ENCODE assay signal across 13 cellular contexts in genomic region chr19:33245948-33246728, GRCh38. TPM values are rescaled to one million over a fixed set of nuclear protein-coding genes. Genes with fewer than 3 reads are reported as not detected.
DNase-seq lines count a peak whose midpoint lies in the region; ATAC-seq and TF ChIP-seq lines count a peak whose summit lies in the region.
"Had no signal": no experiment of that assay in that cellular context is flagged by ENCODE, and none has a peak within 500 bp of the region (broad histone marks: within the 10 kb centered on the region; RNA-seq: fewer than 3 reads in every experiment).

No MANE protein-coding gene starts in this region.

- H3K27me3 ChIP-seq in SU-DHL-6 (ENCODE audit: low read length) = no peaks in the 10 kb centered on the region
- H3K27me3 ChIP-seq in upper lobe of left lung = no peaks in the 10 kb centered on the region

- H3K9me3 Mint-ChIP-seq in activated naive CD4-positive, alpha-beta T cell treated with anti-CD3 and anti-CD28 coated beads for 36 hours = peaks cover 3% of the 10 kb centered on the region
- H3K9me3 Mint-ChIP-seq: activated T-helper 17 cell treated with anti-CD3 and anti-CD28 coated beads, Interleukin-2, amount 50 U/mL, for 72 hours; CD4-positive, alpha-beta T cell had no signal

- H3K4me3 ChIP-seq in SU-DHL-6 (ENCODE audit: insufficient read depth, low read length, poor library complexity, severe bottlenecking) = no peak overlapping the region
- H3K4me3 ChIP-seq in upper lobe of left lung = no peak overlapping the region
- H3K4me3 ChIP-seq: SK-N-MC had no signal

- H3K9me2 ChIP-seq in SU-DHL-6 (replicated peaks; ENCODE audit: insufficient read depth, low read length) = no peaks in the 10 kb centered on the region

- H3K27me3 Mint-ChIP-seq in activated naive CD4-positive, alpha-beta T cell treated with anti-CD3 and anti-CD28 coated beads for 36 hours (ENCODE audit: low read depth) = peaks cover 5% of the 10 kb centered on the region
- H3K27me3 Mint-ChIP-seq: activated T-helper 17 cell treated with anti-CD3 and anti-CD28 coated beads, Interleukin-2, amount 50 U/mL, for 72 hours; CD4-positive, alpha-beta T cell had no signal

- H3K36me3 ChIP-seq in SU-DHL-6 (ENCODE audit: low read length) (no peaks in the 10 kb centered on the region), upper lobe of left lung (no peaks in the 10 kb centered on the region)

- H3K4me2 ChIP-seq in SU-DHL-6 (ENCODE audit: low read depth, low read length, poor library complexity, severe bottlenecking) = no peak overlapping the region

- H3K27ac Mint-ChIP-seq in activated naive CD4-positive, alpha-beta T cell treated with anti-CD3 and anti-CD28 coated beads for 36 hours = no peak overlapping the region
- H3K27ac Mint-ChIP-seq: activated T-helper 17 cell treated with anti-CD3 and anti-CD28 coated beads, Interleukin-2, amount 50 U/mL, for 72 hours; CD4-positive, alpha-beta T cell had no signal

- intact Hi-C loops in activated naive CD4-positive, alpha-beta T cell treated with anti-CD3 and anti-CD28 coated beads for 36 hours (cut with micrococcal nuclease) = no loop called here
- intact Hi-C loops in left ventricle myocardium superior (cut with micrococcal nuclease) (no loop called here), head of caudate nucleus (cut with DNase I) (no loop called here)

- TF ChIP-seq CTCF in SU-DHL-6 (IDR thresholded peaks at IDR 0.05; ENCODE audit: insufficient read depth, low read length, poor library complexity, severe bottlenecking) = peak; percentile 31
- TF ChIP-seq CTCF in upper lobe of left lung (IDR thresholded peaks at IDR 0.05) = peak; percentile 27 to 52 (median 44)

- 0 out of 2 replicates have a peak, but pooled peaks cover 5% of the 10 kb centered on the region for H3K9me3 ChIP-seq in SU-DHL-6 (ENCODE audit: insufficient read depth, low read length)
- peaks cover 0 to 9% (median 4%) of the 10 kb centered on the region in 4 donors for H3K9me3 ChIP-seq in upper lobe of left lung

- no peaks in the 10 kb centered on the region for H3K79me2 ChIP-seq in SU-DHL-6 (ENCODE audit: insufficient read depth, low read length)

- H3K4me1 Mint-ChIP-seq in activated naive CD4-positive, alpha-beta T cell treated with anti-CD3 and anti-CD28 coated beads for 36 hours (ENCODE audit: low read depth) = no peaks in the 10 kb centered on the region
- H3K4me1 Mint-ChIP-seq: activated T-helper 17 cell treated with anti-CD3 and anti-CD28 coated beads, Interleukin-2, amount 50 U/mL, for 72 hours had no signal

- no peaks in the 10 kb centered on the region for H3K36me3 Mint-ChIP-seq in activated naive CD4-positive, alpha-beta T cell treated with anti-CD3 and anti-CD28 coated beads for 36 hours (ENCODE audit: low read depth)

- DNase-seq in activated naive CD4-positive, alpha-beta T cell treated with anti-CD3 and anti-CD28 coated beads for 36 hours = peak; percentile 26
- DNase-seq in activated naive CD4-positive, alpha-beta T cell treated with anti-CD3 and anti-CD28 coated beads, Interleukin-2, amount 50 U/mL, for 16 hours = no peak
- DNase-seq in left ventricle myocardium superior (peak; percentile 74), upper lobe of left lung (no peak), head of caudate nucleus (no peak), NCI-H748 treated with DMSO at 0.1 percent for 48 hours (lab: John Stamatoyannopoulos, UW) (no peak), mucosa of gallbladder (ENCODE audit: low spot score) (no peak)
- DNase-seq: CD4-positive, alpha-beta T cell; foreskin melanocyte had no signal

- no peak overlapping the region for H3K27ac ChIP-seq in SU-DHL-6 (ENCODE audit: low read depth, low read length)
- H3K27ac ChIP-seq in upper lobe of left lung = no peak overlapping the region
- H3K27ac ChIP-seq: SK-N-MC had no signal

- no peak overlapping the region for H3K9ac ChIP-seq in SU-DHL-6 (ENCODE audit: low read length)

- TF ChIP-seq EP300 in upper lobe of left lung (IDR thresholded peaks at IDR 0.05) = no peak

- no peaks in the 10 kb centered on the region for H4K20me1 ChIP-seq in SU-DHL-6 (ENCODE audit: low read depth, low read length)

- CTCF ChIA-PET in activated naive CD4-positive, alpha-beta T cell treated with anti-CD3 and anti-CD28 coated beads for 36 hours (lab: Charles Lee) = interaction anchor here (1.2 to 2.9 kb wide), 3 partner anchors 43 to 170 kb away, joined by 3 to 7 read pairs (median 4); no protein-coding TSS in a partner anchor

- peak; percentile 50 for ATAC-seq in left ventricle myocardium superior
- no peak for ATAC-seq in upper lobe of left lung (ENCODE audit: low FRiP score in 2 of 2)
- ATAC-seq: activated T-helper 17 cell treated with anti-CD3 and anti-CD28 coated beads, Interleukin-2, amount 50 U/mL, for 72 hours had no signal

- H2AFZ ChIP-seq in SU-DHL-6 (ENCODE audit: low read depth, low read length, severe bottlenecking) = no peak overlapping the region

- TF ChIP-seq POLR2A in upper lobe of left lung (IDR thresholded peaks at IDR 0.05) = no peak

- WGBS in upper lobe of left lung, 2 donors = 80 to 92% methylated on average over 3 to 7 of the region's 7 CpGs

- H3K4me3 Mint-ChIP-seq in activated naive CD4-positive, alpha-beta T cell treated with anti-CD3 and anti-CD28 coated beads for 36 hours = no peak overlapping the region
- H3K4me3 Mint-ChIP-seq: activated T-helper 17 cell treated with anti-CD3 and anti-CD28 coated beads, Interleukin-2, amount 50 U/mL, for 72 hours; CD4-positive, alpha-beta T cell had no signal

- H3F3A ChIP-seq in SU-DHL-6 (ENCODE audit: insufficient read depth) = no peaks in the 10 kb centered on the region

- H3K4me1 ChIP-seq in upper lobe of left lung = peaks cover 6 to 26% (median 17%) of the 10 kb centered on the region in 4 donors

RNA-seq across cellular contexts. Expression of gene SLC7A10, which starts 20.5 kb away (rescaled TPM):
- not detected for total RNA-seq in activated naive CD4-positive, alpha-beta T cell treated with anti-CD3 and anti-CD28 coated beads for 36 hours
- total RNA-seq in left ventricle myocardium superior = not detected
- 1 to 10 TPM in 1 of 6 donors, under 1 TPM in 3, not detected in 2; 0.29 to 2.1 (median 0.47) TPM for total RNA-seq in upper lobe of left lung
- total RNA-seq in mucosa of gallbladder = not detected
- total RNA-seq: activated T-helper 17 cell treated with anti-CD3 and anti-CD28 coated beads, Interleukin-2, amount 50 U/mL, for 72 hours; CD4-positive, alpha-beta T cell; renal cortical epithelial cell had no signal

RNA-seq across cellular contexts. Expression of gene LRP3, which starts 52.0 kb away (rescaled TPM):
- total RNA-seq in activated naive CD4-positive, alpha-beta T cell treated with anti-CD3 and anti-CD28 coated beads for 36 hours = under 1 TPM; 0.76 to 0.84 TPM
- total RNA-seq in left ventricle myocardium superior (19.5 TPM), upper lobe of left lung (10 to 100 TPM in 4 of 6 donors, 1 to 10 TPM in 2; 8.2 to 29.7 (median 19.0) TPM), mucosa of gallbladder (25.7 TPM)
- total RNA-seq: activated T-helper 17 cell treated with anti-CD3 and anti-CD28 coated beads, Interleukin-2, amount 50 U/mL, for 72 hours had no signal

RNA-seq across cellular contexts. Expression of gene CEBPA, which starts 56.2 kb away (rescaled TPM):
- total RNA-seq in activated naive CD4-positive, alpha-beta T cell treated with anti-CD3 and anti-CD28 coated beads for 36 hours = under 1 TPM; 0.10 TPM
- total RNA-seq in left ventricle myocardium superior (2.4 TPM), upper lobe of left lung (100 to 1,000 TPM in 3 of 6 donors, 10 to 100 TPM in 3; 53.5 to 183 (median 109) TPM), mucosa of gallbladder (22.2 TPM)

Comparison
In these comparisons a context has a peak if more than half of its experiments do, and no peak if none do; other contexts are left out.
1. DNase-seq: peak in activated naive CD4-positive, alpha-beta T cell treated with anti-CD3 and anti-CD28 coated beads for 36 hours (single experiment) and left ventricle myocardium superior (single experiment); none in activated naive CD4-positive, alpha-beta T cell treated with anti-CD3 and anti-CD28 coated beads, Interleukin-2, amount 50 U/mL, for 16 hours (single experiment), upper lobe of left lung (0 of 2), head of caudate nucleus (0 of 42), NCI-H748 treated with DMSO at 0.1 percent for 48 hours (single experiment) and mucosa of gallbladder (single experiment).
2. RNA of gene LRP3, which starts 52.0 kb away (total RNA-seq): 25.7 TPM in mucosa of gallbladder (single experiment), 8.2 to 29.7 TPM in upper lobe of left lung and 19.5 TPM in left ventricle myocardium superior (single experiment); 0.76 to 0.84 TPM in activated naive CD4-positive, alpha-beta T cell treated with anti-CD3 and anti-CD28 coated beads for 36 hours; every median in the first group is over 4 times any median in the second.